Comparison of ENCODE assay signal across 8 cellular contexts in genomic region chr20:50085481-50086365, GRCh38. TPM values are rescaled to one million over a fixed set of nuclear protein-coding genes. Genes with fewer than 3 reads are reported as not detected.
DNase-seq lines count a peak whose midpoint lies in the region; ATAC-seq and TF ChIP-seq lines count a peak whose summit lies in the region.

No MANE protein-coding gene starts in this region.

- H3K27ac ChIP-seq in esophagus muscularis mucosa (replicated peaks in 1 of 4), result peak overlapping the region; percentile 51 to 70 (median 66)
- peak overlapping the region; percentile 14 for H3K27ac ChIP-seq in muscle layer of colon (ENCODE audit: low read depth, low read length)
- peak overlapping the region; percentile 54 to 76 for H3K27ac ChIP-seq in uterus

- H3K36me3 ChIP-seq in esophagus muscularis mucosa, result peaks cover 11 to 49% (median 21%) of the 10 kb centered on the region in 4 donors
- H3K36me3 ChIP-seq in muscle layer of colon (ENCODE audit: insufficient read depth, low read length), result no peaks in the 10 kb centered on the region
- no peaks in the 10 kb centered on the region for H3K36me3 ChIP-seq in uterus

- H3K9ac ChIP-seq in muscle layer of colon (ENCODE audit: low read length), result no peak overlapping the region

- no peaks in the 10 kb centered on the region for H3K9me3 ChIP-seq in esophagus muscularis mucosa
- H3K9me3 ChIP-seq in muscle layer of colon (ENCODE audit: low read length), result no peaks in the 10 kb centered on the region
- no peaks in the 10 kb centered on the region for H3K9me3 ChIP-seq in uterus

- POLR2A ChIA-PET in activated CD4-positive, alpha-beta memory T cell treated with anti-CD3 and anti-CD28 coated beads, Interleukin-2, amount 10 ng/mL, durations not matched to agents 7 days and 5 days (lab: Charles Lee), result interaction anchor here (1.2 to 1.5 kb wide), 3 partner anchors 12 to 93 kb away, joined by 3 to 4 read pairs (median 4); no protein-coding TSS in a partner anchor

- TF ChIP-seq POLR2A in esophagus muscularis mucosa (IDR thresholded peaks at IDR 0.05; ENCODE audit: low read depth) (no peak), uterus (IDR thresholded peaks at IDR 0.05) (no peak)

- no peaks in the 10 kb centered on the region for H3K27me3 Mint-ChIP-seq in activated CD4-positive, alpha-beta memory T cell treated with anti-CD3 and anti-CD28 coated beads, Interleukin-2, amount 10 ng/mL, durations not matched to agents 7 days and 5 days

- H3K4me1 Mint-ChIP-seq in activated CD4-positive, alpha-beta memory T cell treated with anti-CD3 and anti-CD28 coated beads, Interleukin-2, amount 10 ng/mL, durations not matched to agents 7 days and 5 days, result peaks cover 17% of the 10 kb centered on the region

- CTCF ChIA-PET in activated CD4-positive, alpha-beta memory T cell treated with anti-CD3 and anti-CD28 coated beads, Interleukin-2, amount 10 ng/mL, durations not matched to agents 7 days and 5 days (lab: Charles Lee), result interaction anchor here (0.5 to 5.4 kb wide), 20 partner anchors 9 to 240 kb away, joined by 3 to 52 read pairs (median 5); partner anchors contain the start of gene PEDS1

- WGBS in esophagus muscularis mucosa, result 4% methylated on average over 10 of the region's 10 CpGs

- H3K4me3 ChIP-seq in HFF-Myc (replicated peaks; ENCODE audit: low read depth, low read length), result no peak overlapping the region
- peak overlapping the region; percentile 6 to 47 (median 22) for H3K4me3 ChIP-seq in esophagus muscularis mucosa
- peak overlapping the region in 1 of 2 donors; percentile 26 for H3K4me3 ChIP-seq in muscle layer of colon (ENCODE audit: low read depth in 1 of 2, low read length in 2 of 2)
- peak overlapping the region; percentile 4 for H3K4me3 ChIP-seq in uterus

- DNase-seq in COLO829 (ENCODE audit: low spot score) (peak; percentile 91), HFF-Myc (ENCODE audit: extremely low read depth, low read depth) (no peak), NCI-H510A treated with DMSO at 0.1 percent for 48 hours (lab: John Stamatoyannopoulos, UW) (peak; percentile 67), esophagus muscularis mucosa (ENCODE audit: extremely low spot score) (no peak), uterus (peak; percentile 16 to 49)
- DNase-seq in activated CD4-positive, alpha-beta memory T cell treated with anti-CD3 and anti-CD28 coated beads, Interleukin-2, amount 10 ng/mL, durations not matched to agents 7 days and 5 days, result peak; percentile 38

- no peak for TF ChIP-seq EP300 in esophagus muscularis mucosa (IDR thresholded peaks at IDR 0.05)

- H3K27me3 ChIP-seq in esophagus muscularis mucosa (no peaks in the 10 kb centered on the region), muscle layer of colon (ENCODE audit: control insufficient read depth in 1 of 2, insufficient read depth in 2 of 2, low read length in 2 of 2) (no peaks in the 10 kb centered on the region), uterus (no peaks in the 10 kb centered on the region)

- H3K27ac Mint-ChIP-seq in activated CD4-positive, alpha-beta memory T cell treated with anti-CD3 and anti-CD28 coated beads, Interleukin-2, amount 10 ng/mL, durations not matched to agents 7 days and 5 days, result peak overlapping the region; percentile 67

- TF ChIP-seq CTCF in HFF-Myc (IDR thresholded peaks at IDR 0.05; ENCODE audit: low read depth, low read length, missing control alignments), result peak; percentile 77
- TF ChIP-seq CTCF in esophagus muscularis mucosa (IDR thresholded peaks at IDR 0.05), result peak; percentile 68 to 86 (median 76)
- peak; percentile 69 to 82 (median 73) for TF ChIP-seq CTCF in uterus (IDR thresholded peaks at IDR 0.05)

- H3K4me1 ChIP-seq in esophagus muscularis mucosa, result peaks cover 18 to 60% (median 50%) of the 10 kb centered on the region in 4 donors
- H3K4me1 ChIP-seq in muscle layer of colon (ENCODE audit: insufficient read depth, low read length), result peaks cover 26% of the 10 kb centered on the region
- H3K4me1 ChIP-seq in uterus, result peaks cover 0 to 7% of the 10 kb centered on the region in 2 donors

- peaks cover 37% of the 10 kb centered on the region for H3K36me3 Mint-ChIP-seq in activated CD4-positive, alpha-beta memory T cell treated with anti-CD3 and anti-CD28 coated beads, Interleukin-2, amount 10 ng/mL, durations not matched to agents 7 days and 5 days (ENCODE audit: low read depth)

- no peak for ATAC-seq in HG02571 (IDR thresholded peaks at IDR 0.05; ENCODE audit: unreplicated experiment)

- no peaks in the 10 kb centered on the region for H3K9me3 Mint-ChIP-seq in activated CD4-positive, alpha-beta memory T cell treated with anti-CD3 and anti-CD28 coated beads, Interleukin-2, amount 10 ng/mL, durations not matched to agents 7 days and 5 days

- intact Hi-C loops in esophagus muscularis mucosa (cut with DNase I) (no loop called here), uterus (cut with DNase I; ENCODE audit: low total_unique reads) (no loop called here)

- peak overlapping the region; percentile 41 for H3K4me3 Mint-ChIP-seq in activated CD4-positive, alpha-beta memory T cell treated with anti-CD3 and anti-CD28 coated beads, Interleukin-2, amount 10 ng/mL, durations not matched to agents 7 days and 5 days

RNA-seq across cellular contexts. Expression of gene UBE2V1, which starts 27.2 kb away (rescaled TPM):
- total RNA-seq in activated CD4-positive, alpha-beta memory T cell treated with anti-CD3 and anti-CD28 coated beads, Interleukin-2, amount 10 ng/mL, durations not matched to agents 7 days and 5 days, result 100 to 1,000 TPM; 153 to 154 TPM
- total RNA-seq in esophagus muscularis mucosa (100 to 1,000 TPM in 1 of 4 donors, 10 to 100 TPM in 3; 66.8 to 104 (median 78.3) TPM), uterus (100 to 1,000 TPM in 1 of 4 donors, 10 to 100 TPM in 3; 45.6 to 124 (median 62.9) TPM)

Comparison
In these comparisons a context has a peak if more than half of its experiments do, and no peak if none do; other contexts are left out.
1. DNase-seq: peak in COLO829 (single experiment), NCI-H510A treated with DMSO at 0.1 percent for 48 hours (single experiment), activated CD4-positive, alpha-beta memory T cell treated with anti-CD3 and anti-CD28 coated beads, Interleukin-2, amount 10 ng/mL, durations not matched to agents 7 days and 5 days (single experiment) and uterus (2 of 2); none in HFF-Myc (single experiment) and esophagus muscularis mucosa (single experiment).
2. H3K27ac ChIP-seq: peak in every context shown above with its lines; median percentile 66 in esophagus muscularis mucosa; 65 in uterus; 14 in muscle layer of colon.
3. Peak in every context shown above with its lines, with median percentiles within 50 percentile points of each other: CTCF ChIP-seq.